8 cellular contexts compared by ENCODE assay signal in genomic region chr11:118383657-118384056, GRCh38. TPM values are rescaled to one million over a fixed set of nuclear protein-coding genes. Genes with fewer than 3 reads are reported as not detected.
"Had no signal": no experiment of that assay in that cellular context is flagged by ENCODE, and none has a peak within 500 bp of the region (broad histone marks: within the 10 kb centered on the region; RNA-seq: fewer than 3 reads in every experiment).

No MANE protein-coding gene starts in this region.

- H3K4me3 Mint-ChIP-seq: GM23338, H9, IgD-negative memory B cell had no signal

- H3K9me3 Mint-ChIP-seq: GM23338, H9, IgD-negative memory B cell had no signal

- FAIRE-seq: H1, H54, HTR-8/SVneo had no signal

- H2AFZ ChIP-seq: GM23338 had no signal

- H3K4me1 Mint-ChIP-seq: GM23338, H9 had no signal

- H3K4me2 ChIP-seq: GM23338 had no signal

- DNase-seq: H9, HCEC 1CT had no signal

- ATAC-seq: GM23338 had no signal

- H3K27me3 Mint-ChIP-seq: IgD-negative memory B cell had no signal

- H3K36me3 Mint-ChIP-seq: IgD-negative memory B cell had no signal

- H3K27ac Mint-ChIP-seq: GM23338, H9, IgD-negative memory B cell had no signal

- H3K4me3 ChIP-seq: GM23338 had no signal

RNA-seq across cellular contexts. Expression of gene CD3G, which starts 39.5 kb away (rescaled TPM):
- total RNA-seq: GM23338, H1, H9, HT-29 had no signal
- polyA plus RNA-seq: GM23338, H1 had no signal

RNA-seq across cellular contexts. Expression of gene CD3D, which starts 41.2 kb away (rescaled TPM):
- total RNA-seq: GM23338, H1, H9, HT-29 had no signal
- polyA plus RNA-seq: GM23338, H1 had no signal
